In genomic region chr7:106112118-106112971, GRCh38 we compare ENCODE assay signal across 1 cellular context.
A peak's percentile ranks its signal among the peaks of the same experiment; 100 is the strongest.
TF ChIP-seq lines count a peak whose summit lies in the region.

Gene SYPL1, minus strand, starts transcription at chr7:106112312. Its CDS starts 104 bp downstream, at chr7:106112208.

TF ChIP-seq in HepG2, 621 proteins besides CTCF, POLR2A, EP300 and RAD21 (continued from another document and continues in another):
- TF ChIP-seq UBTF (CRISPR knock-in tag; IDR thresholded peaks at IDR 0.05) = peak; percentile 89; the same call in 1 of the 2 replicates
- no peak for TF ChIP-seq ZNF136 (CRISPR knock-in tag; IDR thresholded peaks at IDR 0.05; ENCODE audit: low read depth)
- TF ChIP-seq NBN (conservative IDR thresholded peaks at IDR 0.05) = no peak
- no peak for TF ChIP-seq ZKSCAN1 (IDR thresholded peaks at IDR 0.05; ENCODE audit: low read length)
- TF ChIP-seq ZNF383 (CRISPR knock-in tag; IDR thresholded peaks at IDR 0.05; ENCODE audit: borderline replicate concordance) = no peak
- no peak for TF ChIP-seq ZNF816 (CRISPR knock-in tag; IDR thresholded peaks at IDR 0.05; ENCODE audit: borderline replicate concordance)
- no peak for TF ChIP-seq ZFYVE20 (CRISPR knock-in tag; IDR thresholded peaks at IDR 0.05; ENCODE audit: borderline replicate concordance, low read depth)
- TF ChIP-seq ZNF484 (CRISPR knock-in tag; IDR thresholded peaks at IDR 0.05; ENCODE audit: borderline replicate concordance, low read depth) = no peak
- TF ChIP-seq ZFP36L2 (CRISPR knock-in tag; IDR thresholded peaks at IDR 0.05) = no peak
- no peak for TF ChIP-seq ZNF30 (CRISPR knock-in tag; IDR thresholded peaks at IDR 0.05)
- TF ChIP-seq, protein P1, sequence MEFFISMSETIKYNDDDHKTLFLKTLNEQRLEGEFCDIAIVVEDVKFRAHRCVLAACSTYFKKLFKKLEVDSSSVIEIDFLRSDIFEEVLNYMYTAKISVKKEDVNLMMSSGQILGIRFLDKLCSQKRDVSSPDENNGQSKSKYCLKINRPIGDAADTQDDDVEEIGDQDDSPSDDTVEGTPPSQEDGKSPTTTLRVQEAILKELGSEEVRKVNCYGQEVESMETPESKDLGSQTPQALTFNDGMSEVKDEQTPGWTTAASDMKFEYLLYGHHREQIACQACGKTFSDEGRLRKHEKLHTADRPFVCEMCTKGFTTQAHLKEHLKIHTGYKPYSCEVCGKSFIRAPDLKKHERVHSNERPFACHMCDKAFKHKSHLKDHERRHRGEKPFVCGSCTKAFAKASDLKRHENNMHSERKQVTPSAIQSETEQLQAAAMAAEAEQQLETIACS (CRISPR knock-in tag; IDR thresholded peaks at IDR 0.05) = no peak
- no peak for TF ChIP-seq ZBTB1 (CRISPR knock-in tag; IDR thresholded peaks at IDR 0.05; ENCODE audit: borderline replicate concordance)
- TF ChIP-seq SRSF1 (optimal IDR thresholded peaks at IDR 0.05; ENCODE audit: low read depth, low read length) = no peak
- TF ChIP-seq ZNF629 (CRISPR knock-in tag; conservative IDR thresholded peaks at IDR 0.05) = no peak
- no peak for TF ChIP-seq BHLHE40 (IDR thresholded peaks at IDR 0.05; ENCODE audit: low read length)
- TF ChIP-seq CENPX (CRISPR knock-in tag; IDR thresholded peaks at IDR 0.05) = no peak
- no peak for TF ChIP-seq CHD4 (IDR thresholded peaks at IDR 0.05; ENCODE audit: borderline replicate concordance, low read length)
- no peak for TF ChIP-seq PRDM4 (CRISPR knock-in tag; IDR thresholded peaks at IDR 0.05; ENCODE audit: borderline replicate concordance)
- TF ChIP-seq MEIS2 (CRISPR knock-in tag; IDR thresholded peaks at IDR 0.05) = peak; percentile 15; the same call in 1 of the 2 replicates
- no peak for TF ChIP-seq ZNF839 (CRISPR knock-in tag; IDR thresholded peaks at IDR 0.05; ENCODE audit: borderline replicate concordance)
- no peak for TF ChIP-seq ZNF10 (CRISPR knock-in tag; IDR thresholded peaks at IDR 0.05; ENCODE audit: borderline replicate concordance, low read depth)
- no peak for TF ChIP-seq KDM3A (CRISPR knock-in tag; IDR thresholded peaks at IDR 0.05; ENCODE audit: low read depth)
- 0 out of 2 replicates have a peak, but pooled peaks have one; percentile 17 for TF ChIP-seq ZNF468 (CRISPR knock-in tag; IDR thresholded peaks at IDR 0.05)
- TF ChIP-seq, protein P2, sequence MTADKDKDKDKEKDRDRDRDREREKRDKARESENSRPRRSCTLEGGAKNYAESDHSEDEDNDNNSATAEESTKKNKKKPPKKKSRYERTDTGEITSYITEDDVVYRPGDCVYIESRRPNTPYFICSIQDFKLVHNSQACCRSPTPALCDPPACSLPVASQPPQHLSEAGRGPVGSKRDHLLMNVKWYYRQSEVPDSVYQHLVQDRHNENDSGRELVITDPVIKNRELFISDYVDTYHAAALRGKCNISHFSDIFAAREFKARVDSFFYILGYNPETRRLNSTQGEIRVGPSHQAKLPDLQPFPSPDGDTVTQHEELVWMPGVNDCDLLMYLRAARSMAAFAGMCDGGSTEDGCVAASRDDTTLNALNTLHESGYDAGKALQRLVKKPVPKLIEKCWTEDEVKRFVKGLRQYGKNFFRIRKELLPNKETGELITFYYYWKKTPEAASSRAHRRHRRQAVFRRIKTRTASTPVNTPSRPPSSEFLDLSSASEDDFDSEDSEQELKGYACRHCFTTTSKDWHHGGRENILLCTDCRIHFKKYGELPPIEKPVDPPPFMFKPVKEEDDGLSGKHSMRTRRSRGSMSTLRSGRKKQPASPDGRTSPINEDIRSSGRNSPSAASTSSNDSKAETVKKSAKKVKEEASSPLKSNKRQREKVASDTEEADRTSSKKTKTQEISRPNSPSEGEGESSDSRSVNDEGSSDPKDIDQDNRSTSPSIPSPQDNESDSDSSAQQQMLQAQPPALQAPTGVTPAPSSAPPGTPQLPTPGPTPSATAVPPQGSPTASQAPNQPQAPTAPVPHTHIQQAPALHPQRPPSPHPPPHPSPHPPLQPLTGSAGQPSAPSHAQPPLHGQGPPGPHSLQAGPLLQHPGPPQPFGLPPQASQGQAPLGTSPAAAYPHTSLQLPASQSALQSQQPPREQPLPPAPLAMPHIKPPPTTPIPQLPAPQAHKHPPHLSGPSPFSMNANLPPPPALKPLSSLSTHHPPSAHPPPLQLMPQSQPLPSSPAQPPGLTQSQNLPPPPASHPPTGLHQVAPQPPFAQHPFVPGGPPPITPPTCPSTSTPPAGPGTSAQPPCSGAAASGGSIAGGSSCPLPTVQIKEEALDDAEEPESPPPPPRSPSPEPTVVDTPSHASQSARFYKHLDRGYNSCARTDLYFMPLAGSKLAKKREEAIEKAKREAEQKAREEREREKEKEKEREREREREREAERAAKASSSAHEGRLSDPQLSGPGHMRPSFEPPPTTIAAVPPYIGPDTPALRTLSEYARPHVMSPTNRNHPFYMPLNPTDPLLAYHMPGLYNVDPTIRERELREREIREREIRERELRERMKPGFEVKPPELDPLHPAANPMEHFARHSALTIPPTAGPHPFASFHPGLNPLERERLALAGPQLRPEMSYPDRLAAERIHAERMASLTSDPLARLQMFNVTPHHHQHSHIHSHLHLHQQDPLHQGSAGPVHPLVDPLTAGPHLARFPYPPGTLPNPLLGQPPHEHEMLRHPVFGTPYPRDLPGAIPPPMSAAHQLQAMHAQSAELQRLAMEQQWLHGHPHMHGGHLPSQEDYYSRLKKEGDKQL (CRISPR knock-in tag; IDR thresholded peaks at IDR 0.05; ENCODE audit: low read depth) = no peak
- TF ChIP-seq SCMH1 (CRISPR knock-in tag; IDR thresholded peaks at IDR 0.05; ENCODE audit: borderline replicate concordance) = no peak
- no peak for TF ChIP-seq ZNF720 (CRISPR knock-in tag; IDR thresholded peaks at IDR 0.05)
- 0 out of 2 replicates have a peak, but pooled peaks have one; percentile 26 for TF ChIP-seq HBP1 (CRISPR knock-in tag; IDR thresholded peaks at IDR 0.05; ENCODE audit: low read depth)
- no peak for TF ChIP-seq HCFC1 (IDR thresholded peaks at IDR 0.05; ENCODE audit: low read depth, low read length)
- peak; percentile 76; the same call in 1 of the 2 replicates for TF ChIP-seq RARG (CRISPR knock-in tag; IDR thresholded peaks at IDR 0.05; ENCODE audit: low read depth)
- no peak for TF ChIP-seq DPF2 (CRISPR knock-in tag; IDR thresholded peaks at IDR 0.05; ENCODE audit: borderline replicate concordance, low read depth)
- no peak for TF ChIP-seq ZNF75D (CRISPR knock-in tag; IDR thresholded peaks at IDR 0.05; ENCODE audit: borderline replicate concordance)
- no peak for TF ChIP-seq ZNF329 (CRISPR knock-in tag; IDR thresholded peaks at IDR 0.05; ENCODE audit: low read depth)
- no peak; the same call in 1 of the 2 replicates for TF ChIP-seq ZSCAN5A (CRISPR knock-in tag; IDR thresholded peaks at IDR 0.05; ENCODE audit: borderline replicate concordance)
- no peak for TF ChIP-seq U2AF1 (optimal IDR thresholded peaks at IDR 0.05; ENCODE audit: low read depth, low read length)
- no peak; the same call in 1 of the 2 replicates for TF ChIP-seq ZNF609 (CRISPR knock-in tag; IDR thresholded peaks at IDR 0.05; ENCODE audit: borderline replicate concordance)
- no peak for TF ChIP-seq TCF7 (IDR thresholded peaks at IDR 0.05; ENCODE audit: low read depth)
- TF ChIP-seq CHD2 (IDR thresholded peaks at IDR 0.05; ENCODE audit: low read depth, low read length) = no peak
- TF ChIP-seq TEAD2 (CRISPR knock-in tag; IDR thresholded peaks at IDR 0.05) = no peak
- TF ChIP-seq HINFP (CRISPR knock-in tag; IDR thresholded peaks at IDR 0.05; ENCODE audit: low read depth) = 0 out of 2 replicates have a peak, but pooled peaks have one; percentile 26
- TF ChIP-seq HNF4A (CRISPR knock-in tag; IDR thresholded peaks at IDR 0.05) = no peak
